8 cellular contexts compared by ENCODE assay signal in genomic region chr19:12946092-12946845, GRCh38. TPM values are rescaled to one million over a fixed set of nuclear protein-coding genes. Genes with fewer than 3 reads are reported as not detected.
DNase-seq lines count a peak whose midpoint lies in the region; ATAC-seq and TF ChIP-seq lines count a peak whose summit lies in the region.

No MANE protein-coding gene starts in this region.

- DNase-seq in ELF-1 (ENCODE audit: low read depth, low spot score) (peak; percentile 93), KG1 (lab: John Stamatoyannopoulos, UW) (peak; percentile 34), T-helper 22 cell (ENCODE audit: low read depth) (peak; percentile 31), MCF 10A (ENCODE audit: unreplicated experiment) (peak; percentile 80), iris pigment epithelial cell (ENCODE audit: low read depth) (peak; percentile 88), smooth muscle cell of the brain vasculature (ENCODE audit: low read depth, low spot score) (peak; percentile 74)

- peaks cover 13% of the 10 kb centered on the region for H3K4me1 Mint-ChIP-seq in MCF 10A (ENCODE audit: insufficient read depth, unreplicated experiment)

- no peaks in the 10 kb centered on the region for H3K9me3 Mint-ChIP-seq in MCF 10A (ENCODE audit: unreplicated experiment)

- BruUV-seq in MCF 10A (replicated peaks; lab: Mats Ljungman, UMichigan), result TSS peak; percentile 29

- CTCF ChIA-PET in MCF 10A (lab: Yijun Ruan, JAX), result interaction anchor here (0.6 to 0.9 kb wide), 2 partner anchors 19 to 1506 kb away, joined by 3 to 8 read pairs; no protein-coding TSS in a partner anchor

- intact Hi-C loops in MCF 10A (cut with micrococcal nuclease), result no loop called here

- H3K27me3 Mint-ChIP-seq in MCF 10A (ENCODE audit: insufficient read depth, unreplicated experiment), result no peaks in the 10 kb centered on the region

- peak overlapping the region; percentile 94 for H3K27ac Mint-ChIP-seq in MCF 10A (ENCODE audit: low read depth, unreplicated experiment)

- ATAC-seq in GM21737 (IDR thresholded peaks at IDR 0.05; ENCODE audit: unreplicated experiment), result peak; percentile 34
- ATAC-seq in GM18858 (IDR thresholded peaks at IDR 0.05; ENCODE audit: unreplicated experiment), result no peak

- H3K36me3 Mint-ChIP-seq in MCF 10A (ENCODE audit: insufficient read depth, unreplicated experiment), result peaks cover 88% of the 10 kb centered on the region

- no peak for TF ChIP-seq CTCF in MCF 10A (IDR thresholded peaks at IDR 0.05; ENCODE audit: unreplicated experiment)

- POLR2A ChIA-PET in MCF 10A (lab: Yijun Ruan, JAX), result interaction anchor here (0.6 to 1.8 kb wide), 13 partner anchors 8 to 901 kb away, joined by 3 to 51 read pairs (median 4); partner anchors contain the start of genes FARSA, GADD45GIP1, GCDH and IER2

- peak overlapping the region; percentile 84 for H3K4me3 Mint-ChIP-seq in MCF 10A (ENCODE audit: unreplicated experiment)

RNA-seq across cellular contexts. Expression of gene RAD23A, which starts 0.6 kb away (rescaled TPM):
- 197 and 219 TPM in 2 replicates for total RNA-seq in MCF 10A (2022)

RNA-seq across cellular contexts. Expression of gene CALR, which starts 7.9 kb away (rescaled TPM):
- 792 and 1,042 TPM in 2 replicates for total RNA-seq in MCF 10A (2022)

RNA-seq across cellular contexts. Expression of gene GADD45GIP1, which starts 10.8 kb away (rescaled TPM):
- 44.4 and 47.5 TPM in 2 replicates for total RNA-seq in MCF 10A (2022)

RNA-seq across cellular contexts. Expression of gene FARSA, which starts 12.8 kb away (rescaled TPM):
- 78.6 and 107 TPM in 2 replicates for total RNA-seq in MCF 10A (2022)

RNA-seq across cellular contexts. Expression of gene DAND5, which starts 23.1 kb away (rescaled TPM):
- total RNA-seq in MCF 10A (2022), result not detected in 2 replicates

Comparison
In these comparisons a context has a peak if more than half of its experiments do, and no peak if none do; other contexts are left out.
1. DNase-seq: peak in every context shown above with its lines; median percentile 93 in ELF-1; 88 in iris pigment epithelial cell; 80 in MCF 10A; 74 in smooth muscle cell of the brain vasculature; 34 in KG1; 31 in T-helper 22 cell.